Comparison of ENCODE assay signal across 3 cellular contexts in the genomic region with DNA sequence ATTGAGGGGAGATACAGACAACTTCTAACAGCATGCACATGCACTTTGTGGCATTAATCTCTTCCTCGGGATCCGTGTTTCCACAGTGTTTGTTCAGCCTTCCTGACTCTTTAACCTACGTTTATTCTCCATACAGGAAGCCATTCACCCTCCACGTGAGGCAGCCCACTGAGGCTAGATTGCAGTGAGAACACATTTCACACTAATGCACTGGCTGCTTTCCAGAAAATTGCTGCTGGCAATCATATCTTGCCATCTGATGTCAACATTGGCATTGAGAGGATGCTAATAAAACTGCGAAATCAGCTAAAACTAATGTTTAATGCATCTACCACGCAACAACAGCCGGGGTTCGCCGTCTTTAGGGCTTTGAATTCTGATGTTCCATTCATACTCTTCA.
A peak's percentile ranks its signal among the peaks of the same experiment; 100 is the strongest.
TF ChIP-seq lines count a peak whose summit lies in the region.

No MANE protein-coding gene starts in this region.

TF ChIP-seq in SK-N-SH, 30 proteins besides CTCF, POLR2A, EP300 and RAD21:
- no peak for TF ChIP-seq RXRA (IDR thresholded peaks at IDR 0.05; ENCODE audit: borderline replicate concordance, low read depth)
- TF ChIP-seq FOXM1 (IDR thresholded peaks at IDR 0.05; ENCODE audit: low read depth) = no peak
- TF ChIP-seq SIN3A (IDR thresholded peaks at IDR 0.05; ENCODE audit: borderline replicate concordance, low read depth, low read length) = no peak
- TF ChIP-seq ELF1 (IDR thresholded peaks at IDR 0.05) = no peak
- TF ChIP-seq TAF1 (IDR thresholded peaks at IDR 0.05; ENCODE audit: borderline replicate concordance, low read depth, low read length) = no peak
- TF ChIP-seq RCOR1 (IDR thresholded peaks at IDR 0.05; ENCODE audit: low read length) = peak; percentile 56
- TF ChIP-seq TCF12 (IDR thresholded peaks at IDR 0.05) = no peak
- no peak for TF ChIP-seq POLR2AphosphoS5 (IDR thresholded peaks at IDR 0.05; ENCODE audit: low read depth, low read length)
- TF ChIP-seq GATA2 (CRISPR knock-in tag; IDR thresholded peaks at IDR 0.05) = peak; percentile 66
- no peak for TF ChIP-seq GABPA (IDR thresholded peaks at IDR 0.05; ENCODE audit: low read depth)
- peak; percentile 55; the same call in 1 of the 2 replicates for TF ChIP-seq FOXJ3 (CRISPR knock-in tag; IDR thresholded peaks at IDR 0.05)

TF ChIP-seq in SK-N-SH treated with all-trans-retinoic acid at 6 μM for 48 hours, 23 proteins besides CTCF, POLR2A, EP300 and RAD21:
- TF ChIP-seq GLIS3 (CRISPR knock-in tag; IDR thresholded peaks at IDR 0.05) (no peak), BACH2 (CRISPR knock-in tag; IDR thresholded peaks at IDR 0.05; ENCODE audit: borderline replicate concordance) (no peak), ZNF70 (CRISPR knock-in tag; IDR thresholded peaks at IDR 0.05) (no peak), PPARA (CRISPR knock-in tag; IDR thresholded peaks at IDR 0.05; ENCODE audit: borderline replicate concordance) (no peak), OSR1 (CRISPR knock-in tag; IDR thresholded peaks at IDR 0.05) (no peak), ZNF565 (CRISPR knock-in tag; conservative IDR thresholded peaks at IDR 0.05; ENCODE audit: low read depth) (no peak), SNAI2 (CRISPR knock-in tag; IDR thresholded peaks at IDR 0.05) (no peak), ISL1 (CRISPR knock-in tag; IDR thresholded peaks at IDR 0.05) (no peak), ZFP30 (CRISPR knock-in tag; IDR thresholded peaks at IDR 0.05) (no peak), RARB (CRISPR knock-in tag; IDR thresholded peaks at IDR 0.05) (no peak)
- TF ChIP-seq, protein P1, sequence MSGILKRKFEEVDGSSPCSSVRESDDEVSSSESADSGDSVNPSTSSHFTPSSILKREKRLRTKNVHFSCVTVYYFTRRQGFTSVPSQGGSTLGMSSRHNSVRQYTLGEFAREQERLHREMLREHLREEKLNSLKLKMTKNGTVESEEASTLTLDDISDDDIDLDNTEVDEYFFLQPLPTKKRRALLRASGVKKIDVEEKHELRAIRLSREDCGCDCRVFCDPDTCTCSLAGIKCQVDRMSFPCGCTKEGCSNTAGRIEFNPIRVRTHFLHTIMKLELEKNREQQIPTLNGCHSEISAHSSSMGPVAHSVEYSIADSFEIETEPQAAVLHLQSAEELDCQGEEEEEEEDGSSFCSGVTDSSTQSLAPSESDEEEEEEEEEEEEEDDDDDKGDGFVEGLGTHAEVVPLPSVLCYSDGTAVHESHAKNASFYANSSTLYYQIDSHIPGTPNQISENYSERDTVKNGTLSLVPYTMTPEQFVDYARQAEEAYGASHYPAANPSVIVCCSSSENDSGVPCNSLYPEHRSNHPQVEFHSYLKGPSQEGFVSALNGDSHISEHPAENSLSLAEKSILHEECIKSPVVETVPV (CRISPR knock-in tag; IDR thresholded peaks at IDR 0.05) = no peak
- TF ChIP-seq, protein P2, sequence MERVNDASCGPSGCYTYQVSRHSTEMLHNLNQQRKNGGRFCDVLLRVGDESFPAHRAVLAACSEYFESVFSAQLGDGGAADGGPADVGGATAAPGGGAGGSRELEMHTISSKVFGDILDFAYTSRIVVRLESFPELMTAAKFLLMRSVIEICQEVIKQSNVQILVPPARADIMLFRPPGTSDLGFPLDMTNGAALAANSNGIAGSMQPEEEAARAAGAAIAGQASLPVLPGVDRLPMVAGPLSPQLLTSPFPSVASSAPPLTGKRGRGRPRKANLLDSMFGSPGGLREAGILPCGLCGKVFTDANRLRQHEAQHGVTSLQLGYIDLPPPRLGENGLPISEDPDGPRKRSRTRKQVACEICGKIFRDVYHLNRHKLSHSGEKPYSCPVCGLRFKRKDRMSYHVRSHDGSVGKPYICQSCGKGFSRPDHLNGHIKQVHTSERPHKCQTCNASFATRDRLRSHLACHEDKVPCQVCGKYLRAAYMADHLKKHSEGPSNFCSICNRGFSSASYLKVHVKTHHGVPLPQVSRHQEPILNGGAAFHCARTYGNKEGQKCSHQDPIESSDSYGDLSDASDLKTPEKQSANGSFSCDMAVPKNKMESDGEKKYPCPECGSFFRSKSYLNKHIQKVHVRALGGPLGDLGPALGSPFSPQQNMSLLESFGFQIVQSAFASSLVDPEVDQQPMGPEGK (CRISPR knock-in tag; IDR thresholded peaks at IDR 0.05; ENCODE audit: borderline replicate concordance) = no peak

TF ChIP-seq in K562, 482 proteins besides CTCF, POLR2A, EP300 and RAD21:
- TF ChIP-seq MYC (IDR thresholded peaks at IDR 0.05; ENCODE audit: low read depth, low read length) = no peak
- no peak for TF ChIP-seq MYC (CRISPR knock-in tag; IDR thresholded peaks at IDR 0.05; ENCODE audit: borderline replicate concordance, low read depth)
- no peak for TF ChIP-seq CAMTA2 (CRISPR knock-in tag; conservative IDR thresholded peaks at IDR 0.05)
- no peak for TF ChIP-seq ARNT (IDR thresholded peaks at IDR 0.05)
- TF ChIP-seq YY1 (IDR thresholded peaks at IDR 0.05; ENCODE audit: borderline replicate concordance in 1 of 3, control insufficient read depth in 1 of 3, extremely low read depth in 1 of 3, insufficient read depth in 3 of 3, insufficient read length in 1 of 3, insufficient replicate concordance in 2 of 3, low read depth in 1 of 3, low read length in 2 of 3) = no peak
- 0 out of 2 replicates have a peak, but pooled peaks have one; percentile 13 for TF ChIP-seq MAFF (IDR thresholded peaks at IDR 0.05; ENCODE audit: low read length)
- TF ChIP-seq ZNF316 (IDR thresholded peaks at IDR 0.05) = peak; percentile 23; the same call in 1 of the 2 replicates
